In genomic region chr19:53768401-53768800, GRCh38 we compare ENCODE assay signal across 24 cellular contexts. TPM values are rescaled to one million over a fixed set of nuclear protein-coding genes. Genes with fewer than 3 reads are reported as not detected.
"Had no signal": no experiment of that assay in that cellular context is flagged by ENCODE, and none has a peak within 500 bp of the region (broad histone marks: within the 10 kb centered on the region; RNA-seq: fewer than 3 reads in every experiment).

No MANE protein-coding gene starts in this region.

- H3K27ac ChIP-seq: adrenal gland, ascending aorta, brain microvascular endothelial cell, suprapubic skin, tibial nerve had no signal

- H3K4me1 Mint-ChIP-seq: stimulated activated naive CD8-positive, alpha-beta T cell treated with anti-CD3 and anti-CD28 coated beads, Interleukin-15, amount 100 ng/mL, for 72 hours had no signal

- H3K4me3 ChIP-seq: adrenal gland, ascending aorta, suprapubic skin, tibial nerve had no signal

- H3K36me3 ChIP-seq: adrenal gland, ascending aorta, brain microvascular endothelial cell, suprapubic skin, tibial nerve had no signal

- ATAC-seq: esophagus mucosa; stimulated activated naive CD8-positive, alpha-beta T cell treated with anti-CD3 and anti-CD28 coated beads, Interleukin-15, amount 100 ng/mL, for 72 hours had no signal

- H3K27me3 ChIP-seq: adrenal gland, ascending aorta, brain microvascular endothelial cell, tibial nerve had no signal

- H3K36me3 Mint-ChIP-seq: activated naive CD8-positive, alpha-beta T cell; naive B cell had no signal

- H3K4me1 ChIP-seq: adrenal gland, ascending aorta, suprapubic skin, tibial nerve had no signal

- H3K4me3 Mint-ChIP-seq: activated naive CD8-positive, alpha-beta T cell; naive B cell; neural crest cell; stimulated activated naive CD8-positive, alpha-beta T cell treated with anti-CD3 and anti-CD28 coated beads, Interleukin-15, amount 100 ng/mL, for 72 hours had no signal

- H3K27ac Mint-ChIP-seq: activated naive CD8-positive, alpha-beta T cell; naive B cell; stimulated activated naive CD8-positive, alpha-beta T cell treated with anti-CD3 and anti-CD28 coated beads, Interleukin-15, amount 100 ng/mL, for 72 hours had no signal

- H3K9me3 ChIP-seq: adrenal gland, ascending aorta, suprapubic skin, tibial nerve had no signal

- DNase-seq: activated naive CD4-positive, alpha-beta T cell; activated T-cell treated with anti-CD3 and anti-CD28 coated beads, Interleukin-2, amount 50 U/mL, for 1 hour; adrenal gland; brain microvascular endothelial cell; caudate nucleus; dermis blood vessel endothelial cell; effector CD8-positive, alpha-beta T cell; foreskin melanocyte; hippocampal formation; mesenchymal stem cell; naive B cell; retina; stimulated activated CD4-positive, alpha-beta T cell treated with anti-CD3 and anti-CD28 coated beads, Interleukin-1b, Interleukin-23, amount 100 ng/mL, for 48 hours; stimulated activated naive CD8-positive, alpha-beta T cell treated with anti-CD3 and anti-CD28 coated beads, Interleukin-15, amount 100 ng/mL, for 72 hours; T-helper 9 cell had no signal

- H3K9me3 Mint-ChIP-seq: neural crest cell; stimulated activated naive CD8-positive, alpha-beta T cell treated with anti-CD3 and anti-CD28 coated beads, Interleukin-15, amount 100 ng/mL, for 72 hours had no signal

RNA-seq across cellular contexts. Expression of gene NLRP12, which starts 55.7 kb away (rescaled TPM):
- total RNA-seq: ascending aorta; neural crest cell; osteoblast; progenitor cell of endocrine pancreas; T-helper 1 cell treated with Interleukin-12 subunit alpha and Interleukin-12 subunit beta and Interleukin-4 antibody, amounts not matched to agents 30 ng/mL and 1 ng/mL, for 36 hours had no signal
